ENCODE assay signal across 8 cellular contexts in genomic region chr3:43893721-43894120, GRCh38.
DNase-seq lines count a peak whose midpoint lies in the region; ATAC-seq lines count a peak whose summit lies in the region.

No MANE protein-coding gene starts in this region.

- no peaks in the 10 kb centered on the region for H3K9me3 Mint-ChIP-seq in activated CD8-positive, alpha-beta T cell treated with anti-CD3 and anti-CD28 coated beads, Interleukin-2, amount 10 ng/mL, durations not matched to agents 7 days and 5 days (ENCODE audit: insufficient read depth)

- CTCF ChIA-PET in activated CD8-positive, alpha-beta T cell treated with anti-CD3 and anti-CD28 coated beads, Interleukin-2, amount 10 ng/mL, durations not matched to agents 7 days and 5 days (lab: Charles Lee): no interaction called here

- peak; percentile 36 for DNase-seq in activated CD4-positive, alpha-beta T cell treated with anti-CD3 and anti-CD28 coated beads for 48 hours
- no peak for DNase-seq in activated CD4-positive, alpha-beta T cell treated with anti-CD3 and anti-CD28 coated beads, Interleukin-2, amount 50 U/mL, for 4 hours
- no peak for DNase-seq in activated CD8-positive, alpha-beta T cell treated with anti-CD3 and anti-CD28 coated beads, Interleukin-2, amount 10 ng/mL, durations not matched to agents 7 days and 5 days
- DNase-seq in glomerular visceral epithelial cell (ENCODE audit: extremely low spot score) (no peak), mucosa of gallbladder (ENCODE audit: low spot score) (no peak), 8988T (no peak)

- no peaks in the 10 kb centered on the region for H3K36me3 Mint-ChIP-seq in activated CD8-positive, alpha-beta T cell treated with anti-CD3 and anti-CD28 coated beads, Interleukin-2, amount 10 ng/mL, durations not matched to agents 7 days and 5 days (ENCODE audit: low read depth)

- H3K36me3 ChIP-seq in iPS-18a (ENCODE audit: control insufficient read depth, low read depth, low read length) (no peaks in the 10 kb centered on the region), subcutaneous abdominal adipose tissue (ENCODE audit: control insufficient read depth in 5 of 5, insufficient read depth in 5 of 5, low read length in 5 of 5) (no peaks in the 10 kb centered on the region)

- H3K27me3 Mint-ChIP-seq in activated CD8-positive, alpha-beta T cell treated with anti-CD3 and anti-CD28 coated beads, Interleukin-2, amount 10 ng/mL, durations not matched to agents 7 days and 5 days (ENCODE audit: low read depth): peaks cover 45% of the 10 kb centered on the region

- H3K4me1 Mint-ChIP-seq in activated CD8-positive, alpha-beta T cell treated with anti-CD3 and anti-CD28 coated beads, Interleukin-2, amount 10 ng/mL, durations not matched to agents 7 days and 5 days (ENCODE audit: low read depth): peaks cover 10% of the 10 kb centered on the region

- ATAC-seq in activated CD8-positive, alpha-beta T cell treated with anti-CD3 and anti-CD28 coated beads, Interleukin-2, amount 10 ng/mL, durations not matched to agents 7 days and 5 days: no peak

- H3K4me3 Mint-ChIP-seq in activated CD8-positive, alpha-beta T cell treated with anti-CD3 and anti-CD28 coated beads, Interleukin-2, amount 10 ng/mL, durations not matched to agents 7 days and 5 days: peak overlapping the region; percentile 75

- peak overlapping the region; percentile 63 for H3K4me3 ChIP-seq in iPS-18a (ENCODE audit: low read length)
- peak overlapping the region in 4 of 5 donors; percentile 32 to 71 (median 66) for H3K4me3 ChIP-seq in subcutaneous abdominal adipose tissue (ENCODE audit: low read depth in 1 of 5, low read length in 5 of 5)

- H3K27ac ChIP-seq in iPS-18a (ENCODE audit: low read length) (no peak overlapping the region), subcutaneous abdominal adipose tissue (ENCODE audit: low read depth, low read length) (no peak overlapping the region)

- H3K27ac Mint-ChIP-seq in activated CD8-positive, alpha-beta T cell treated with anti-CD3 and anti-CD28 coated beads, Interleukin-2, amount 10 ng/mL, durations not matched to agents 7 days and 5 days: no peak overlapping the region

- H3K9ac ChIP-seq in iPS-18a (ENCODE audit: low read length) (peak overlapping the region; percentile 59), subcutaneous abdominal adipose tissue (ENCODE audit: low read length in 5 of 5) (no peak overlapping the region)

- peaks cover 13% of the 10 kb centered on the region for H3K4me1 ChIP-seq in iPS-18a (ENCODE audit: control insufficient read depth, low read depth, low read length)
- H3K4me1 ChIP-seq in subcutaneous abdominal adipose tissue (ENCODE audit: control insufficient read depth in 5 of 5, insufficient read depth in 5 of 5, low read length in 5 of 5): peaks cover 2 to 11% (median 10%) of the 10 kb centered on the region in 5 donors

- H3K9me3 ChIP-seq in iPS-18a (ENCODE audit: control insufficient read depth, low read depth, low read length): no peaks in the 10 kb centered on the region
- no peaks in the 10 kb centered on the region for H3K9me3 ChIP-seq in subcutaneous abdominal adipose tissue (ENCODE audit: control insufficient read depth in 5 of 5, low read length in 5 of 5)

- H3K27me3 ChIP-seq in iPS-18a (ENCODE audit: control insufficient read depth, insufficient read depth, low read length) (peaks cover 15% of the 10 kb centered on the region), subcutaneous abdominal adipose tissue (ENCODE audit: control insufficient read depth in 5 of 5, insufficient read depth in 4 of 5, low read length in 5 of 5) (peaks cover 6 to 25% (median 16%) of the 10 kb centered on the region in 5 donors)

- POLR2A ChIA-PET in activated CD8-positive, alpha-beta T cell treated with anti-CD3 and anti-CD28 coated beads, Interleukin-2, amount 10 ng/mL, durations not matched to agents 7 days and 5 days (lab: Charles Lee): no interaction called here
